In genomic region chr1:172549621-172550280, GRCh38 we compare ENCODE assay signal across 20 cellular contexts. TPM values are rescaled to one million over a fixed set of nuclear protein-coding genes. Genes with fewer than 3 reads are reported as not detected.
DNase-seq lines count a peak whose midpoint lies in the region; ATAC-seq, FAIRE-seq and TF ChIP-seq lines count a peak whose summit lies in the region.
"Had no signal": no experiment of that assay in that cellular context is flagged by ENCODE, and none has a peak within 500 bp of the region (broad histone marks: within the 10 kb centered on the region; RNA-seq: fewer than 3 reads in every experiment).

No MANE protein-coding gene starts in this region.

- no peaks in the 10 kb centered on the region for H3K9me3 Mint-ChIP-seq in central memory CD8-positive, alpha-beta T cell
- H3K9me3 Mint-ChIP-seq: activated CD4-positive, alpha-beta memory T cell treated with anti-CD3 and anti-CD28 coated beads for 36 hours; activated T-cell treated with anti-CD3 and anti-CD28 coated beads, Interleukin-2, amount 50 U/mL, for 72 hours; naive B cell had no signal

- H3K27me3 ChIP-seq in Loucy (ENCODE audit: insufficient read depth, low read length, poor library complexity, severe bottlenecking) (no peaks in the 10 kb centered on the region), mesendoderm (ENCODE audit: insufficient read depth, low read length, poor library complexity) (no peaks in the 10 kb centered on the region)
- H3K27me3 ChIP-seq: Peyer's patch, uterus had no signal

- ATAC-seq in central memory CD8-positive, alpha-beta T cell (replicated peaks; ENCODE audit: extremely low read depth, poor library complexity, severe bottlenecking), result no peak
- no peak for ATAC-seq in GM19455 (IDR thresholded peaks at IDR 0.05; ENCODE audit: unreplicated experiment)
- ATAC-seq: activated T-cell treated with anti-CD3 and anti-CD28 coated beads, Interleukin-2, amount 50 U/mL, for 72 hours; left ventricle myocardium superior had no signal

- no peaks in the 10 kb centered on the region for H3K9me3 ChIP-seq in Loucy (ENCODE audit: insufficient read depth, low read depth, low read length)
- H3K9me3 ChIP-seq: Peyer's patch, uterus had no signal

- H3K4me3 ChIP-seq in Loucy (ENCODE audit: low read length, poor library complexity, severe bottlenecking), result no peak overlapping the region
- no peak overlapping the region for H3K4me3 ChIP-seq in mesendoderm (ENCODE audit: low read length)
- H3K4me3 ChIP-seq: Peyer's patch, uterus had no signal

- no peak overlapping the region for H2BK15ac ChIP-seq in mesendoderm (replicated peaks; ENCODE audit: low read depth)

- no peak for TF ChIP-seq POLR2A in GM12891 (IDR thresholded peaks at IDR 0.05; ENCODE audit: low read depth, low read length)

- DNase-seq in EH (ENCODE audit: low read depth) (peak; percentile 30), mesendoderm (peak; percentile 64), AG20443 (ENCODE audit: low spot score) (no peak), NCI-H748 (lab: John Stamatoyannopoulos, UW; ENCODE audit: unreplicated experiment) (no peak), GM12891 (ENCODE audit: insufficient read length, low spot score) (no peak)
- no peak for DNase-seq in central memory CD8-positive, alpha-beta T cell (ENCODE audit: low spot score in 2 of 2)
- DNase-seq: activated CD4-positive, alpha-beta memory T cell treated with anti-CD3 and anti-CD28 coated beads for 36 hours; activated T-cell treated with anti-CD3 and anti-CD28 coated beads, Interleukin-2, amount 50 U/mL, for 72 hours; foreskin melanocyte; Karpas-422; left ventricle myocardium superior; naive B cell; NCI-H1436; NCI-H524 treated with DMSO at 0.1 percent for 48 hours; Peyer's patch; stimulated activated CD4-positive, alpha-beta T cell treated with anti-CD3 and anti-CD28 coated beads, Interleukin-15, amount 100 ng/mL, for 24 hours; uterus had no signal

- H4K8ac ChIP-seq in mesendoderm (ENCODE audit: low read depth, low read length), result no peak overlapping the region

- H3K79me1 ChIP-seq in mesendoderm (ENCODE audit: low read length), result peaks cover 6% of the 10 kb centered on the region

- H3K9ac ChIP-seq in Loucy (ENCODE audit: low read depth, low read length, poor library complexity, severe bottlenecking) (no peak overlapping the region), mesendoderm (ENCODE audit: low read length) (no peak overlapping the region)

- WGBS in mesendoderm (ENCODE audit: extremely low coverage, insufficient coverage, low lambda C conversion rate), result no CpG with 5 or more reads among the region's 2 CpGs

- H4K5ac ChIP-seq in mesendoderm (ENCODE audit: low read length), result no peak overlapping the region

- H3K4ac ChIP-seq in mesendoderm (ENCODE audit: low read depth, low read length), result no peak overlapping the region

- no peak overlapping the region for H2BK5ac ChIP-seq in mesendoderm (ENCODE audit: low read length)

- H3K56ac ChIP-seq in mesendoderm (ENCODE audit: low read length), result no peak overlapping the region

- H3K23ac ChIP-seq in mesendoderm (ENCODE audit: low read length), result no peak overlapping the region

- no peak overlapping the region for H2BK120ac ChIP-seq in mesendoderm (ENCODE audit: low read depth, low read length)

- peaks cover 28% of the 10 kb centered on the region for H3K4me1 ChIP-seq in Loucy (ENCODE audit: insufficient read depth, low read length, poor library complexity, severe bottlenecking)
- H3K4me1 ChIP-seq in mesendoderm (ENCODE audit: control insufficient read depth, low read depth, low read length), result peaks cover 11% of the 10 kb centered on the region

- H2AFZ ChIP-seq in Loucy (ENCODE audit: low read length), result no peak overlapping the region

- peaks cover 9% of the 10 kb centered on the region for H3K36me3 Mint-ChIP-seq in central memory CD8-positive, alpha-beta T cell (ENCODE audit: insufficient read depth)
- H3K36me3 Mint-ChIP-seq: activated CD4-positive, alpha-beta memory T cell treated with anti-CD3 and anti-CD28 coated beads for 36 hours had no signal

- no peak overlapping the region for H3K18ac ChIP-seq in mesendoderm (ENCODE audit: low read length)

- peaks cover 50% of the 10 kb centered on the region for H3K4me1 Mint-ChIP-seq in central memory CD8-positive, alpha-beta T cell

- H3K4me2 ChIP-seq in Loucy (ENCODE audit: low read depth, low read length, poor library complexity, severe bottlenecking) (peak overlapping the region; percentile 30), mesendoderm (ENCODE audit: low read length) (no peak overlapping the region)

- peak overlapping the region; percentile 65 for H3K27ac Mint-ChIP-seq in central memory CD8-positive, alpha-beta T cell (ENCODE audit: low read depth)
- H3K27ac Mint-ChIP-seq: activated CD4-positive, alpha-beta memory T cell treated with anti-CD3 and anti-CD28 coated beads for 36 hours; activated T-cell treated with anti-CD3 and anti-CD28 coated beads, Interleukin-2, amount 50 U/mL, for 72 hours had no signal

- H3K36me3 ChIP-seq in Loucy (ENCODE audit: insufficient read depth, low read length) (peaks cover 11% of the 10 kb centered on the region), mesendoderm (ENCODE audit: control insufficient read depth, insufficient read depth, low read length) (no peaks in the 10 kb centered on the region)
- H3K36me3 ChIP-seq: Peyer's patch, uterus had no signal

- peaks cover 96% of the 10 kb centered on the region for H3K79me2 ChIP-seq in Loucy (ENCODE audit: insufficient read depth, low read length)
- H3K79me2 ChIP-seq in mesendoderm (ENCODE audit: control insufficient read depth, insufficient read depth, low read length), result peaks cover 19% of the 10 kb centered on the region

- H4K20me1 ChIP-seq in Loucy (ENCODE audit: insufficient read depth, low read length, poor library complexity, severe bottlenecking), result peaks cover 66% of the 10 kb centered on the region

- no peak overlapping the region for H2AK5ac ChIP-seq in mesendoderm (ENCODE audit: low read length)

- no peaks in the 10 kb centered on the region for H3F3A ChIP-seq in Loucy (ENCODE audit: low read depth)

- FAIRE-seq in GM12891 (lab: Jason Lieb, UNC), result no peak

- H3K27me3 Mint-ChIP-seq in central memory CD8-positive, alpha-beta T cell, result no peaks in the 10 kb centered on the region
- H3K27me3 Mint-ChIP-seq: activated CD4-positive, alpha-beta memory T cell treated with anti-CD3 and anti-CD28 coated beads for 36 hours; naive B cell had no signal

- TF ChIP-seq CTCF in Loucy (conservative IDR thresholded peaks at IDR 0.05; ENCODE audit: low read length), result no peak

- no peak overlapping the region for H3K27ac ChIP-seq in mesendoderm (ENCODE audit: low read depth, low read length)
- H3K27ac ChIP-seq: HL-60, Peyer's patch, uterus had no signal

- no peaks in the 10 kb centered on the region for H3K9me2 ChIP-seq in Loucy (replicated peaks; ENCODE audit: low read depth, low read length)

- H3K4me3 Mint-ChIP-seq in central memory CD8-positive, alpha-beta T cell, result no peak overlapping the region
- H3K4me3 Mint-ChIP-seq: activated CD4-positive, alpha-beta memory T cell treated with anti-CD3 and anti-CD28 coated beads for 36 hours; naive B cell had no signal

TF ChIP-seq in GM12891, 5 proteins besides CTCF, POLR2A, EP300 and RAD21:
- TF ChIP-seq SPI1 (IDR thresholded peaks at IDR 0.05; ENCODE audit: low read depth, low read length) (no peak), PAX5 (IDR thresholded peaks at IDR 0.05; ENCODE audit: insufficient read depth, low read length, severe bottlenecking) (no peak), POU2F2 (IDR thresholded peaks at IDR 0.05; ENCODE audit: low read depth, low read length) (no peak), POLR2AphosphoS5 (IDR thresholded peaks at IDR 0.05; ENCODE audit: low read depth, low read length) (no peak), TAF1 (IDR thresholded peaks at IDR 0.05; ENCODE audit: low read depth, low read length) (no peak)
TF ChIP-seq in GM12891: peak in this region for 0.

RNA-seq across cellular contexts. Expression of gene SUCO, which starts 16.8 kb away (rescaled TPM):
- polyA plus RNA-seq in mesendoderm (2013, experiment 1 of 2), result 20.4 TPM
- polyA plus RNA-seq in mesendoderm (2013, experiment 2 of 2), result 19.6 TPM
- 5.6 TPM for polyA plus RNA-seq in GM12891 (2012; ENCODE audit: low read depth, missing spikeins)

Comparison
In these comparisons a context has a peak if more than half of its experiments do, and no peak if none do; other contexts are left out.
1. DNase-seq: peak in EH (single experiment) and mesendoderm (single experiment); none in central memory CD8-positive, alpha-beta T cell (0 of 2), AG20443 (single experiment), NCI-H748 (single experiment) and GM12891 (single experiment).